Comparison of ENCODE assay signal across 34 cellular contexts in the genomic region with DNA sequence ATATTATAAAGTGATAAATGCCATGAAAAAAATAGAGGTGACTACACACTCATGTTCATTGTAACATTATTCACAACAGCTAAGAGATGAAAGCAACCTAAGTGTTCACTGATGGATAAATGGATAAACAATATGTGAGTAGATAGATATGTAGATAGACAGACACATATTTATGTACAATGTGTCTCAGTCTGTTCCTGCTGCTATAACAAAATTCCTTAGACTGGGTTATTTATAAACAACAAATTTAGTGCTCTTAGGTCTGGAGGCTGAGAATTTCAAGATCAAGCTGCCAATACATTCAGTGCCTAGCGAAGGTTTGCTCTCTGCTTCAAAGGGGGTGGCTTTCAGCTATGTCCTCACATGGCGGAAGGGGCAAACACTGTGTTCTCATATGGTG.
"Had no signal": no experiment of that assay in that cellular context is flagged by ENCODE, and none has a peak within 500 bp of the region (broad histone marks: within the 10 kb centered on the region; RNA-seq: fewer than 3 reads in every experiment).

No MANE protein-coding gene starts in this region.

- H3K27me3 ChIP-seq: adrenal gland, ascending aorta, body of pancreas, brain microvascular endothelial cell, breast epithelium, cardiac muscle cell had no signal

- H3K4me1 ChIP-seq: adrenal gland, ascending aorta, body of pancreas, breast epithelium had no signal

- ATAC-seq: activated naive CD4-positive, alpha-beta T cell treated with anti-CD3 and anti-CD28 coated beads, Interleukin-2, amount 50 U/mL, for 72 hours; activated naive CD8-positive, alpha-beta T cell treated with anti-CD3 and anti-CD28 coated beads, Interleukin-2, amount 50 U/mL, for 24 hours; activated T-cell treated with anti-CD3 and anti-CD28 coated beads, Interleukin-2, amount 50 U/mL, for 4 hours; activated T-cell treated with anti-CD3 and anti-CD28 coated beads, Interleukin-2, amount 50 U/mL, for 72 hours; activated T-helper 17 cell treated with anti-CD3 and anti-CD28 coated beads, Interleukin-2, amount 50 U/mL, for 72 hours; body of pancreas had no signal

- H3K27ac ChIP-seq: adrenal gland, ascending aorta, body of pancreas, brain microvascular endothelial cell, breast epithelium, cardiac muscle cell had no signal

- H3K36me3 ChIP-seq: adrenal gland, ascending aorta, brain microvascular endothelial cell, breast epithelium, cardiac muscle cell had no signal

- FAIRE-seq: astrocyte, bronchial epithelial cell had no signal

- H3K9me3 ChIP-seq: adrenal gland, ascending aorta, body of pancreas, breast epithelium had no signal

- H3K4me3 ChIP-seq: adrenal gland, ascending aorta, body of pancreas, breast epithelium, cardiac muscle cell had no signal

- DNase-seq: activated effector memory CD4-positive, alpha-beta T cell treated with anti-CD3 and anti-CD28 coated beads, Interleukin-2, amount 50 U/mL, for 16 hours; activated effector memory CD4-positive, alpha-beta T cell treated with Interleukin-2 at 50 U/mL for 16 hours; activated gamma-delta T cell; activated gamma-delta T cell treated with Interleukin-2 at 50 U/mL for 16 hours; activated naive CD4-positive, alpha-beta T cell; activated naive CD4-positive, alpha-beta T cell treated with anti-CD3 and anti-CD28 coated beads for 36 hours; activated naive CD4-positive, alpha-beta T cell treated with anti-CD3 and anti-CD28 coated beads, Interleukin-2, amount 10 ng/mL, durations not matched to agents 7 days and 5 days; activated naive CD4-positive, alpha-beta T cell treated with anti-CD3 and anti-CD28 coated beads, Interleukin-2, amount 50 U/mL, for 16 hours; activated naive CD4-positive, alpha-beta T cell treated with Interleukin-2 at 50 U/mL for 16 hours; activated naive CD8-positive, alpha-beta T cell treated with anti-CD3 and anti-CD28 coated beads for 36 hours; activated naive CD8-positive, alpha-beta T cell treated with anti-CD3 and anti-CD28 coated beads, Interleukin-2, amount 10 ng/mL, durations not matched to agents 7 days and 5 days; activated naive CD8-positive, alpha-beta T cell treated with anti-CD3 and anti-CD28 coated beads, Interleukin-2, amount 50 U/mL, for 24 hours; activated T-cell treated with anti-CD3 and anti-CD28 coated beads, Interleukin-2, amount 50 U/mL, for 1 hour; activated T-cell treated with anti-CD3 and anti-CD28 coated beads, Interleukin-2, amount 50 U/mL, for 24 hours; activated T-cell treated with anti-CD3 and anti-CD28 coated beads, Interleukin-2, amount 50 U/mL, for 4 hours; activated T-cell treated with anti-CD3 and anti-CD28 coated beads, Interleukin-2, amount 50 U/mL, for 48 hours; activated T-cell treated with anti-CD3 and anti-CD28 coated beads, Interleukin-2, amount 50 U/mL, for 72 hours; adrenal gland; amniotic stem cell; amygdala; anterior cingulate cortex; aorta; body of pancreas; brain microvascular endothelial cell; caudate nucleus; central memory CD4-positive, alpha-beta T cell; cerebellar nuclear complex had no signal
